8 cellular contexts compared by ENCODE assay signal in the genomic region with DNA sequence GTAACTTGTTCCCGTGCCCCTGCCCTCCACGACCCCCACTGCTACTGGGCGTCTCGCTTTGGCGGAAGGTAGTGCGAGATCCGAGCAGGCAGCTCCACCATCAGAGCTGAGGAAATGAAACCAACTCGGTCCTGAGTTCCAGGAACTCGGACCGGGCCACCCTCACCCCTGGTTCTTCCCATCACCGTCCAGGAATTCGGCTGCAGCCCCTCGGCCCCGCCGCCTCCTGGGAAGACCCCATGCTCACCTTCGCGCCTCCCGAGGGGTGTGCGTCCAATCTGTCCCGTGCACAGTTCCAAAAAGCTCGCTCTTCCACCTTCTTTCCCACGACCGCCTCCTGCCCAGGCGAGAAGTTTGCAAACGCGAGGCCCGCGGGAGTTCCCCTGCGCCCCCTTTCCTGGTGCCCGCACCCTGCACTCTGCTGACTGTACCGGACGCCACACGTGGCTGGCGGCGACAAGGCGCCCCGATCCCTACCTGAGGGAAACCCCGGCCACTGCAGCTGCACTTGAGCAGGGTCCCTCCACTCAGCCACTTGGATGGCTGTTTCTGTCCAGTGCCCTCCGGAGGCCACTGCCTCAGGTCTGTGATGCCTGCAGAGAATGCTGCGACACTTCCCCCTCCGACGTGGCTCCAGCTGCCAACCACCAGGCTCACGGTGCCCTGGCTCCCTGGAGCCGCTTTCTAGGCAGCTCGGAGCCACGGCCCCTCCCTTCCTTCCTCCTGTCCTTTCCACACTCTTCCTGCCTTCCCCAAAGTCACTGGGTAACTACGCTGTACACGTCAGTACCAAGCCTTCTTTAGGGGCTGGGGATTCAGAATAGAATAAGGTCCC. TPM values are rescaled to one million over a fixed set of nuclear protein-coding genes. Genes with fewer than 3 reads are reported as not detected.
DNase-seq lines count a peak whose midpoint lies in the region; ATAC-seq, FAIRE-seq and TF ChIP-seq lines count a peak whose summit lies in the region.

A gene (minus strand): TSS at position 657 of the 835 bp plus-strand sequence. CDS start 5,105 bp downstream, outside the sequence.

- WGBS in H1 (ENCODE audit: extremely low coverage in 1 of 2, insufficient coverage in 1 of 2, insufficient read length in 1 of 2, insufficient replicate concordance in 2 of 2, low coverage in 1 of 2, low lambda C conversion rate in 2 of 2, missing lambda C conversion rate in 1 of 2), 2 experiments: 21% methylated on average over 48 of the region's 48 CpGs; no CpG with 5 or more reads in 1 of the 2 experiments

- no peaks in the 10 kb centered on the region for H4K20me1 ChIP-seq in H1 (replicated peaks in 1 of 2; ENCODE audit: control insufficient read depth in 1 of 2, insufficient read depth in 2 of 2, low read length in 2 of 2)

- H3K56ac ChIP-seq in H1 (replicated peaks; ENCODE audit: insufficient read length, low read depth, low read length): peak within 1 kb of the TSS; percentile 53

- H3K4me1 ChIP-seq in HEK293 (ENCODE audit: control insufficient read depth, insufficient read depth, low read length) (no peaks in the 10 kb centered on the region), H1 (replicated peaks in 1 of 4; ENCODE audit: control insufficient read depth in 3 of 4, insufficient read depth in 4 of 4, low read length in 3 of 4) (peaks cover 0 to 3% (median 2%) of the 10 kb centered on the region in 4 experiments; a peak in 4 of 7 replicates), mucosa of rectum (ENCODE audit: control insufficient read depth in 2 of 2, insufficient read depth in 2 of 2, low read length in 2 of 2) (peaks cover 10 to 12% of the 10 kb centered on the region in 2 donors)

- no peak for FAIRE-seq in H1 (lab: Jason Lieb, UNC)

- peaks cover 0 to 10% (median 4%) of the 10 kb centered on the region in 4 experiments; a peak in 3 of 7 replicates for H3K27me3 ChIP-seq in H1 (replicated peaks in 1 of 4; ENCODE audit: control insufficient read depth in 3 of 4, extremely low read depth in 1 of 4, insufficient read depth in 3 of 4, low read length in 3 of 4)
- H3K27me3 ChIP-seq in mucosa of rectum (ENCODE audit: control insufficient read depth in 2 of 2, insufficient read depth in 2 of 2, low read length in 2 of 2): no peaks in the 10 kb centered on the region

- TF ChIP-seq EP300 in H1 (IDR thresholded peaks at IDR 0.05; ENCODE audit: borderline replicate concordance in 1 of 2, low read depth in 2 of 2, low read length in 2 of 2): no peak

- peak within 1 kb of the TSS; percentile 96 for H3K18ac ChIP-seq in H1 (ENCODE audit: extremely low read depth, low read length)

- H3K27ac ChIP-seq in HEK293 (ENCODE audit: extremely low read depth, low read depth, low read length) (peak within 1 kb of the TSS; percentile 5; the same call in 1 of the 2 replicates), H1 (ENCODE audit: low read depth, low read length) (no peak within 1 kb of the TSS), mucosa of rectum (ENCODE audit: low read depth in 2 of 2, low read length in 2 of 2) (peak within 1 kb of the TSS; percentile 79 to 92)

- peak; percentile 71 for ATAC-seq in activated CD8-positive, alpha-beta T cell treated with anti-CD3 and anti-CD28 coated beads for 36 hours
- ATAC-seq in stimulated activated effector memory CD8-positive, alpha-beta T cell treated with anti-CD3 and anti-CD28 coated beads, Interleukin-12 subunit alpha, Interleukin-12 subunit beta, amount 100 ng/mL, for 72 hours: peak; percentile 80

- H2BK20ac ChIP-seq in H1 (ENCODE audit: low read length): peak within 1 kb of the TSS; percentile 80; the same call in 1 of the 2 replicates

- H3K4me3 Mint-ChIP-seq in activated CD8-positive, alpha-beta T cell treated with anti-CD3 and anti-CD28 coated beads for 36 hours: peak within 1 kb of the TSS; percentile 86
- H3K4me3 Mint-ChIP-seq in stimulated activated effector memory CD8-positive, alpha-beta T cell treated with anti-CD3 and anti-CD28 coated beads, Interleukin-12 subunit alpha, Interleukin-12 subunit beta, amount 100 ng/mL, for 72 hours: peak within 1 kb of the TSS; percentile 100

- H2BK5ac ChIP-seq in H1 (ENCODE audit: low read depth, low read length): peak within 1 kb of the TSS; percentile 78; the same call in 1 of the 2 replicates

- no peak within 1 kb of the TSS for H3K23ac ChIP-seq in H1 (ENCODE audit: insufficient read length)

- DNase-seq in NCI-H345 treated with DMSO at 0.1 percent for 48 hours (lab: John Stamatoyannopoulos, UW; ENCODE audit: unreplicated experiment) (peak; percentile 5), H1 (ENCODE audit: low read depth in 1 of 2, low spot score in 2 of 2) (no peak), G401 (ENCODE audit: low spot score) (no peak)
- peak; percentile 80 for DNase-seq in activated CD8-positive, alpha-beta T cell treated with anti-CD3 and anti-CD28 coated beads for 36 hours
- peak; percentile 42 to 77 for DNase-seq in stimulated activated effector memory CD8-positive, alpha-beta T cell treated with anti-CD3 and anti-CD28 coated beads, Interleukin-12 subunit alpha, Interleukin-12 subunit beta, amount 100 ng/mL, for 72 hours (ENCODE audit: low spot score in 2 of 2)

- intact Hi-C loops in activated CD8-positive, alpha-beta T cell treated with anti-CD3 and anti-CD28 coated beads for 36 hours (cut with micrococcal nuclease): loop anchor here (10.0 kb wide), 1 partner anchor 154 kb away; no protein-coding TSS in a partner anchor

- peak within 1 kb of the TSS; percentile 95 for H2AFZ ChIP-seq in H1 (ENCODE audit: low read length)

- no peak within 1 kb of the TSS for H2BK120ac ChIP-seq in H1 (replicated peaks; ENCODE audit: low read depth, low read length)

- H3K9me3 ChIP-seq in HEK293 (ENCODE audit: control insufficient read depth, insufficient read depth, low read depth, low read length): no peaks in the 10 kb centered on the region
- H3K9me3 ChIP-seq in H1 (ENCODE audit: insufficient read depth in 2 of 2, low read depth in 1 of 2, low read length in 1 of 2): no peaks in the 10 kb centered on the region
- H3K9me3 ChIP-seq in mucosa of rectum (ENCODE audit: control insufficient read depth in 2 of 2, low read length in 2 of 2): no peaks in the 10 kb centered on the region

- H3K14ac ChIP-seq in H1 (ENCODE audit: insufficient read length): no peak within 1 kb of the TSS

- H3K36me3 ChIP-seq in HEK293 (ENCODE audit: control insufficient read depth in 2 of 2, insufficient read depth in 1 of 2, low read length in 2 of 2) (no peaks in the 10 kb centered on the region), H1 (ENCODE audit: control insufficient read depth in 2 of 4, insufficient read depth in 4 of 4, low read length in 3 of 4) (no peaks in the 10 kb centered on the region), mucosa of rectum (ENCODE audit: control insufficient read depth in 2 of 2, insufficient read depth in 2 of 2, low read length in 2 of 2) (peaks cover 0 to under 1% of the 10 kb centered on the region in 2 donors)

- H3K36me3 Mint-ChIP-seq in activated CD8-positive, alpha-beta T cell treated with anti-CD3 and anti-CD28 coated beads for 36 hours (ENCODE audit: low read depth): peaks cover 18% of the 10 kb centered on the region
- H3K36me3 Mint-ChIP-seq in stimulated activated effector memory CD8-positive, alpha-beta T cell treated with anti-CD3 and anti-CD28 coated beads, Interleukin-12 subunit alpha, Interleukin-12 subunit beta, amount 100 ng/mL, for 72 hours: peaks cover 14% of the 10 kb centered on the region

- peak within 1 kb of the TSS; percentile 83 for H4K8ac ChIP-seq in H1 (ENCODE audit: extremely low read depth, insufficient read depth, low read length)

- H3K27me3 Mint-ChIP-seq in activated CD8-positive, alpha-beta T cell treated with anti-CD3 and anti-CD28 coated beads for 36 hours: no peaks in the 10 kb centered on the region

- no peak within 1 kb of the TSS for H4K5ac ChIP-seq in H1 (ENCODE audit: insufficient read length, low read depth, low read length)

- in situ Hi-C loops in G401 (cut with HindIII; ENCODE audit: low sequenced_read_pairs): no loop called here

- peak within 1 kb of the TSS; percentile 97 for H3K27ac Mint-ChIP-seq in activated CD8-positive, alpha-beta T cell treated with anti-CD3 and anti-CD28 coated beads for 36 hours
- H3K27ac Mint-ChIP-seq in stimulated activated effector memory CD8-positive, alpha-beta T cell treated with anti-CD3 and anti-CD28 coated beads, Interleukin-12 subunit alpha, Interleukin-12 subunit beta, amount 100 ng/mL, for 72 hours: peak within 1 kb of the TSS; percentile 100

- peak within 1 kb of the TSS; percentile 77 for H3K4ac ChIP-seq in H1 (replicated peaks; ENCODE audit: insufficient read length, low read depth, low read length)

- no peaks in the 10 kb centered on the region for H3K79me1 ChIP-seq in H1 (ENCODE audit: low read depth, low read length)

- H2BK12ac ChIP-seq in H1 (ENCODE audit: low read depth, low read length): peak within 1 kb of the TSS; percentile 97; the same call in 1 of the 2 replicates

- peak within 1 kb of the TSS; percentile 65 for H4K91ac ChIP-seq in H1 (replicated peaks; ENCODE audit: insufficient read length, low read length)

- H3K4me2 ChIP-seq in H1 (ENCODE audit: insufficient read depth in 1 of 2, low read depth in 2 of 2, low read length in 2 of 2): peak within 1 kb of the TSS; percentile 73 to 86

- H2AK5ac ChIP-seq in H1 (ENCODE audit: low read depth, low read length): no peak within 1 kb of the TSS

- CTCF ChIA-PET in HEK293 (lab: Yijun Ruan, JAX) (interaction anchor here (0.6 to 3.1 kb wide), 6 partner anchors 9 to 219 kb away, joined by 3 to 15 read pairs (median 3); no protein-coding TSS in a partner anchor), H1 (lab: Charles Lee; ENCODE audit: partially characterized antibody) (interaction anchor here (0.6 to 4.0 kb wide), 16 partner anchors 8 to 162 kb away, joined by 3 to 22 read pairs (median 4); a partner anchor contains a TSS)
- CTCF ChIA-PET in activated CD8-positive, alpha-beta T cell treated with anti-CD3 and anti-CD28 coated beads for 36 hours (lab: Charles Lee): interaction anchor here (0.5 to 3.9 kb wide), 8 partner anchors 10 to 401 kb away, joined by 3 to 17 read pairs (median 6); a partner anchor contains a TSS

- peaks cover 50% of the 10 kb centered on the region for H3K4me1 Mint-ChIP-seq in activated CD8-positive, alpha-beta T cell treated with anti-CD3 and anti-CD28 coated beads for 36 hours (ENCODE audit: low read depth)
- H3K4me1 Mint-ChIP-seq in stimulated activated effector memory CD8-positive, alpha-beta T cell treated with anti-CD3 and anti-CD28 coated beads, Interleukin-12 subunit alpha, Interleukin-12 subunit beta, amount 100 ng/mL, for 72 hours: peaks cover 58% of the 10 kb centered on the region

- H3K79me2 ChIP-seq in H1 (ENCODE audit: control insufficient read depth in 1 of 2, insufficient read depth in 2 of 2, low read length in 2 of 2): no peaks in the 10 kb centered on the region

- peak in 1 of 2 experiments; percentile 31; a peak in 1 of 3 replicates for TF ChIP-seq POLR2A in H1 (IDR thresholded peaks at IDR 0.05; ENCODE audit: control extremely low read depth in 1 of 2, low read depth in 2 of 2, low read length in 2 of 2)

- TF ChIP-seq CTCF in GM12874 (IDR thresholded peaks at IDR 0.05; ENCODE audit: insufficient read depth, low read depth, low read length) (peak; percentile 28), HEK293 (tag by site-specific recombination; IDR thresholded peaks at IDR 0.05) (peak; percentile 90), H1 (IDR thresholded peaks at IDR 0.05; ENCODE audit: control extremely low read depth in 1 of 3, insufficient read depth in 1 of 3, low read depth in 1 of 3, low read length in 3 of 3) (peak in 2 of 3 experiments; percentile 15 to 25; a peak in 2 of 4 replicates)
- no peak for TF ChIP-seq CTCF in activated CD8-positive, alpha-beta T cell treated with anti-CD3 and anti-CD28 coated beads for 36 hours (IDR thresholded peaks at IDR 0.05)

- TF ChIP-seq RAD21 in H1 (IDR thresholded peaks at IDR 0.05 in 1 of 2, conservative IDR thresholded peaks at IDR 0.05 in 1 of 2; ENCODE audit: low read depth in 2 of 2, low read length in 2 of 2): no peak; a peak in 1 of 4 replicates

- POLR2A ChIA-PET in HEK293 (lab: Yijun Ruan, JAX) (interaction anchor here (1.9 kb wide), 1 partner anchor 33 kb away, joined by 9 read pairs; a partner anchor contains a TSS), H1 (lab: Charles Lee; ENCODE audit: partially characterized antibody) (interaction anchor here (0.9 to 2.3 kb wide), 8 partner anchors 14 to 164 kb away, joined by 3 to 12 read pairs (median 3); a partner anchor contains a TSS)
- POLR2A ChIA-PET in activated CD8-positive, alpha-beta T cell treated with anti-CD3 and anti-CD28 coated beads for 36 hours (lab: Charles Lee): interaction anchor here (0.6 to 5.2 kb wide), 11 partner anchors 9 to 831 kb away, joined by 3 to 51 read pairs (median 3); a partner anchor contains a TSS

- H2BK15ac ChIP-seq in H1 (ENCODE audit: low read length): peak within 1 kb of the TSS; percentile 95; the same call in 1 of the 2 replicates

- peak within 1 kb of the TSS; percentile 43 for H3K4me3 ChIP-seq in HEK293 (ENCODE audit: low read depth, low read length)
- peak within 1 kb of the TSS; percentile 34 to 61 (median 52) for H3K4me3 ChIP-seq in H1 (ENCODE audit: extremely low read depth in 1 of 4, insufficient read depth in 2 of 4, low read depth in 3 of 4, low read length in 4 of 4)
- peak within 1 kb of the TSS; percentile 86 to 95 for H3K4me3 ChIP-seq in mucosa of rectum (ENCODE audit: low read length in 2 of 2)

- H3K9me3 Mint-ChIP-seq in activated CD8-positive, alpha-beta T cell treated with anti-CD3 and anti-CD28 coated beads for 36 hours: no peaks in the 10 kb centered on the region
- H3K9me3 Mint-ChIP-seq in stimulated activated effector memory CD8-positive, alpha-beta T cell treated with anti-CD3 and anti-CD28 coated beads, Interleukin-12 subunit alpha, Interleukin-12 subunit beta, amount 100 ng/mL, for 72 hours: no peaks in the 10 kb centered on the region

- H3K9ac ChIP-seq in H1 (replicated peaks in 1 of 4; ENCODE audit: extremely low read depth in 1 of 4, low read depth in 3 of 4, low read length in 3 of 4): peak within 1 kb of the TSS in 3 of 4 experiments; percentile 2 to 57 (median 15); a peak in 5 of 7 replicates
- peak within 1 kb of the TSS; percentile 79 to 91 for H3K9ac ChIP-seq in mucosa of rectum (ENCODE audit: low read depth in 1 of 2, low read length in 2 of 2)

- peaks cover 9% of the 10 kb centered on the region for H3K23me2 ChIP-seq in H1 (ENCODE audit: low read depth, low read length)

RNA-seq across cellular contexts. Expression of the gene that starts here (rescaled TPM):
- total RNA-seq in activated CD8-positive, alpha-beta T cell treated with anti-CD3 and anti-CD28 coated beads for 36 hours: 10 to 100 TPM; 18.5 to 18.8 TPM
- total RNA-seq in H1 (2021; fragmentation: NEBNext Ultra II Directional; extraction: Animal tissue kit (Norgen Biotek cat#: 25700)): 1.6 and 2.3 TPM in 2 replicates
- polyA plus RNA-seq in H1 (2011; rRNA removed): 1.5 and 2.1 TPM in 2 replicates
- 2.5 TPM for polyA plus RNA-seq in H1 (2011; cell fraction: cytosol; rRNA removed)
- 2.5 TPM for polyA plus RNA-seq in H1 (2011; cell fraction: nucleus; rRNA removed)
- polyA plus RNA-seq in H1 (2012, experiment 1 of 2): 3.8 to 4.3 TPM (median 4.0 TPM) in 4 replicates
- polyA plus RNA-seq in H1 (2012, experiment 2 of 2): 0.72 TPM
- 1.6 TPM for polyA plus RNA-seq in H1 (2013, experiment 1 of 2)
- 1.2 TPM for polyA plus RNA-seq in H1 (2013, experiment 2 of 2)
- 2.0 and 3.0 TPM in 2 replicates for polyA minus RNA-seq in H1 (2011; rRNA and poly(A)+ RNA removed)
- 1.8 TPM for polyA minus RNA-seq in H1 (2011; cell fraction: cytosol; rRNA and poly(A)+ RNA removed)
- polyA minus RNA-seq in H1 (2011; cell fraction: nucleus; rRNA and poly(A)+ RNA removed): 3.1 TPM
- total RNA-seq in G401 (2014; rRNA removed; shearing (Covaris generic)): not detected in 2 replicates

Comparison
In these comparisons a context has a peak if more than half of its experiments do, and no peak if none do; other contexts are left out.
1. DNase-seq: peak in NCI-H345 treated with DMSO at 0.1 percent for 48 hours (single experiment), activated CD8-positive, alpha-beta T cell treated with anti-CD3 and anti-CD28 coated beads for 36 hours (single experiment) and stimulated activated effector memory CD8-positive, alpha-beta T cell treated with anti-CD3 and anti-CD28 coated beads, Interleukin-12 subunit alpha, Interleukin-12 subunit beta, amount 100 ng/mL, for 72 hours (2 of 2); none in H1 (0 of 2) and G401 (single experiment).
2. Peak in every context shown above with its lines, with median percentiles within 50 percentile points of each other: H3K4me3 ChIP-seq.